1 cellular context compared by ENCODE assay signal in the genomic region with DNA sequence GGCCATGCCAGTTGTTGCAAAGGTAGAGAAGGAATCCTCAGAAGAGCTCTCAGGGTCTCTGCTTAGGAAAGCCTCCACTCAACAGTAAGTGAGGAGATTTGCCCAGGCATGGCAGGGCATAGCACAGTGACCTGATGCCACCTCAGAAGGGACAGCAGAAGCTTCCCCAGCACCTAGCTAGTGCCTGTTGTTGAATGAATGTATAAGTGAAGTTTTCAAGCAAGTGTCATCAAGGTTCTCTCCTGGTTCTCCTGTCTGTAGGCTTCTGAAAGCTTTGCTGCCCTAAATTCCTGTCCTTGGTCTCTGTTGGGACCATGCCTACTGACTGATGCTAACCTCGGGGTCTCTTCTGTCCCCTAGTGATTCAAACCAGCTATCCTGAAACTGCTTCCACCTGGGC.
TF ChIP-seq lines count a peak whose summit lies in the region.

No MANE protein-coding gene starts in this region.

TF ChIP-seq in GM23338, 12 proteins besides CTCF, POLR2A, EP300 and RAD21 (continued from another document):
- TF ChIP-seq, protein P1, sequence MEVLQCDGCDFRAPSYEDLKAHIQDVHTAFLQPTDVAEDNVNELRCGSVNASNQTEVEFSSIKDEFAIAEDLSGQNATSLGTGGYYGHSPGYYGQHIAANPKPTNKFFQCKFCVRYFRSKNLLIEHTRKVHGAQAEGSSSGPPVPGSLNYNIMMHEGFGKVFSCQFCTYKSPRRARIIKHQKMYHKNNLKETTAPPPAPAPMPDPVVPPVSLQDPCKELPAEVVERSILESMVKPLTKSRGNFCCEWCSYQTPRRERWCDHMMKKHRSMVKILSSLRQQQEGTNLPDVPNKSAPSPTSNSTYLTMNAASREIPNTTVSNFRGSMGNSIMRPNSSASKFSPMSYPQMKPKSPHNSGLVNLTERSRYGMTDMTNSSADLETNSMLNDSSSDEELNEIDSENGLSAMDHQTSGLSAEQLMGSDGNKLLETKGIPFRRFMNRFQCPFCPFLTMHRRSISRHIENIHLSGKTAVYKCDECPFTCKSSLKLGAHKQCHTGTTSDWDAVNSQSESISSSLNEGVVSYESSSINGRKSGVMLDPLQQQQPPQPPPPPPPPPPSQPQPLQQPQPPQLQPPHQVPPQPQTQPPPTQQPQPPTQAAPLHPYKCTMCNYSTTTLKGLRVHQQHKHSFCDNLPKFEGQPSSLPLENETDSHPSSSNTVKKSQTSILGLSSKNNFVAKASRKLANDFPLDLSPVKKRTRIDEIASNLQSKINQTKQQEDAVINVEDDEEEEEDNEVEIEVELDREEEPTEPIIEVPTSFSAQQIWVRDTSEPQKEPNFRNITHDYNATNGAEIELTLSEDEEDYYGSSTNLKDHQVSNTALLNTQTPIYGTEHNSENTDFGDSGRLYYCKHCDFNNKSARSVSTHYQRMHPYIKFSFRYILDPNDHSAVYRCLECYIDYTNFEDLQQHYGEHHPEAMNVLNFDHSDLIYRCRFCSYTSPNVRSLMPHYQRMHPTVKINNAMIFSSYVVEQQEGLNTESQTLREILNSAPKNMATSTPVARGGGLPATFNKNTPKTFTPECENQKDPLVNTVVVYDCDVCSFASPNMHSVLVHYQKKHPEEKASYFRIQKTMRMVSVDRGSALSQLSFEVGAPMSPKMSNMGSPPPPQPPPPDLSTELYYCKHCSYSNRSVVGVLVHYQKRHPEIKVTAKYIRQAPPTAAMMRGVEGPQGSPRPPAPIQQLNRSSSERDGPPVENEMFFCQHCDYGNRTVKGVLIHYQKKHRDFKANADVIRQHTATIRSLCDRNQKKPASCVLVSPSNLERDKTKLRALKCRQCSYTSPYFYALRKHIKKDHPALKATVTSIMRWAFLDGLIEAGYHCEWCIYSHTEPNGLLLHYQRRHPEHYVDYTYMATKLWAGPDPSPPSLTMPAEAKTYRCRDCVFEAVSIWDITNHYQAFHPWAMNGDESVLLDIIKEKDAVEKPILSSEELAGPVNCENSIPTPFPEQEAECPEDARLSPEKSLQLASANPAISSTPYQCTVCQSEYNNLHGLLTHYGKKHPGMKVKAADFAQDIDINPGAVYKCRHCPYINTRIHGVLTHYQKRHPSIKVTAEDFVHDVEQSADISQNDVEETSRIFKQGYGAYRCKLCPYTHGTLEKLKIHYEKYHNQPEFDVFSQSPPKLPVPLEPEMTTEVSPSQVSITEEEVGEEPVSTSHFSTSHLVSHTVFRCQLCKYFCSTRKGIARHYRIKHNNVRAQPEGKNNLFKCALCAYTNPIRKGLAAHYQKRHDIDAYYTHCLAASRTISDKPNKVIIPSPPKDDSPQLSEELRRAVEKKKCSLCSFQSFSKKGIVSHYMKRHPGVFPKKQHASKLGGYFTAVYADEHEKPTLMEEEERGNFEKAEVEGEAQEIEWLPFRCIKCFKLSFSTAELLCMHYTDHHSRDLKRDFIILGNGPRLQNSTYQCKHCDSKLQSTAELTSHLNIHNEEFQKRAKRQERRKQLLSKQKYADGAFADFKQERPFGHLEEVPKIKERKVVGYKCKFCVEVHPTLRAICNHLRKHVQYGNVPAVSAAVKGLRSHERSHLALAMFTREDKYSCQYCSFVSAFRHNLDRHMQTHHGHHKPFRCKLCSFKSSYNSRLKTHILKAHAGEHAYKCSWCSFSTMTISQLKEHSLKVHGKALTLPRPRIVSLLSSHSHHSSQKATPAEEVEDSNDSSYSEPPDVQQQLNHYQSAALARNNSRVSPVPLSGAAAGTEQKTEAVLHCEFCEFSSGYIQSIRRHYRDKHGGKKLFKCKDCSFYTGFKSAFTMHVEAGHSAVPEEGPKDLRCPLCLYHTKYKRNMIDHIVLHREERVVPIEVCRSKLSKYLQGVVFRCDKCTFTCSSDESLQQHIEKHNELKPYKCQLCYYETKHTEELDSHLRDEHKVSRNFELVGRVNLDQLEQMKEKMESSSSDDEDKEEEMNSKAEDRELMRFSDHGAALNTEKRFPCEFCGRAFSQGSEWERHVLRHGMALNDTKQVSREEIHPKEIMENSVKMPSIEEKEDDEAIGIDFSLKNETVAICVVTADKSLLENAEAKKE (CRISPR knock-in tag; IDR thresholded peaks at IDR 0.05), result no peak
- no peak for TF ChIP-seq ZNF114 (CRISPR knock-in tag; IDR thresholded peaks at IDR 0.05)
